In genomic region chr9:133619791-133620190, GRCh38 we compare ENCODE assay signal across 10 cellular contexts. TPM values are rescaled to one million over a fixed set of nuclear protein-coding genes. Genes with fewer than 3 reads are reported as not detected.
DNase-seq lines count a peak whose midpoint lies in the region; ATAC-seq lines count a peak whose summit lies in the region.
"Had no signal": no experiment of that assay in that cellular context is flagged by ENCODE, and none has a peak within 500 bp of the region (broad histone marks: within the 10 kb centered on the region; RNA-seq: fewer than 3 reads in every experiment).

No MANE protein-coding gene starts in this region.

- no peak overlapping the region for H3K4me3 ChIP-seq in mesenchymal stem cell (ENCODE audit: insufficient read depth in 1 of 2, low read depth in 1 of 2, low read length in 2 of 2)
- H3K4me3 ChIP-seq: A549 had no signal

- no peak overlapping the region for H3K18ac ChIP-seq in mesenchymal stem cell (ENCODE audit: low read depth in 1 of 2, low read length in 2 of 2)

- no peak overlapping the region for H3K27ac ChIP-seq in mesenchymal stem cell (ENCODE audit: low read length, poor library complexity, severe bottlenecking)
- H3K27ac ChIP-seq: A549 had no signal

- no peak overlapping the region for H2AK5ac ChIP-seq in mesenchymal stem cell (ENCODE audit: low read length, severe bottlenecking)

- H3K4me2 ChIP-seq in mesenchymal stem cell (ENCODE audit: low read length, poor library complexity, severe bottlenecking) = no peak overlapping the region
- H3K4me2 ChIP-seq: A549 had no signal

- H2BK5ac ChIP-seq in mesenchymal stem cell (ENCODE audit: low read depth, low read length, poor library complexity, severe bottlenecking) = no peak overlapping the region

- ATAC-seq in stimulated activated naive CD8-positive, alpha-beta T cell treated with anti-CD3 and anti-CD28 coated beads, Interleukin-15, Interleukin-2, amounts not matched to agents 100 U/mL and 50 U/mL, for 24 hours = peak; percentile 65
- ATAC-seq in GM21528 (IDR thresholded peaks at IDR 0.05; ENCODE audit: low FRiP score, unreplicated experiment) (no peak), GM19023 (IDR thresholded peaks at IDR 0.05; ENCODE audit: unreplicated experiment) (no peak), left cardiac atrium (no peak)
- ATAC-seq: A549 had no signal

- no peaks in the 10 kb centered on the region for H3K79me1 ChIP-seq in mesenchymal stem cell (replicated peaks; ENCODE audit: low read length, poor library complexity, severe bottlenecking)

- H3K23ac ChIP-seq in mesenchymal stem cell (ENCODE audit: low read length in 2 of 2) = no peak overlapping the region

- peaks cover under 1% of the 10 kb centered on the region for H3K9me3 ChIP-seq in mesenchymal stem cell (ENCODE audit: control insufficient read depth, low read length)

- H3K36me3 ChIP-seq in mesenchymal stem cell (ENCODE audit: control insufficient read depth in 1 of 2, insufficient read depth in 2 of 2, low read depth in 1 of 2, low read length in 2 of 2) = no peaks in the 10 kb centered on the region

- H2BK15ac ChIP-seq in mesenchymal stem cell (ENCODE audit: low read depth, poor library complexity, severe bottlenecking) = no peak overlapping the region

- no peak overlapping the region for H2BK120ac ChIP-seq in mesenchymal stem cell (ENCODE audit: low read depth, low read length)

- no peak overlapping the region for H3K4ac ChIP-seq in mesenchymal stem cell (ENCODE audit: low read depth in 1 of 2, low read length in 2 of 2)

- H3K4me1 ChIP-seq in mesenchymal stem cell (ENCODE audit: control insufficient read depth, insufficient read depth, low read depth, low read length) = no peaks in the 10 kb centered on the region
- H3K4me1 ChIP-seq: A549 had no signal

- no peak overlapping the region for H3K9ac ChIP-seq in mesenchymal stem cell (ENCODE audit: low read length)

- no peak overlapping the region for H2AFZ ChIP-seq in mesenchymal stem cell (ENCODE audit: low read depth, low read length)

- intact Hi-C loops in left cardiac atrium (cut with DNase I) = no loop called here

- DNase-seq in NK-92 treated with Interleukin-12 subunit alpha and Interleukin-12 subunit beta, amount 100 ng/mL, for 24 hours (lab: John Stamatoyannopoulos, UW) = peak; percentile 34
- DNase-seq in NK-92 (lab: John Stamatoyannopoulos, UW; ENCODE audit: unreplicated experiment) = no peak
- peak; percentile 25 to 30 for DNase-seq in activated CD8-positive, alpha-beta memory T cell treated with anti-CD3 and anti-CD28 coated beads for 4 hours (ENCODE audit: low read depth in 2 of 2)
- peak; percentile 18 for DNase-seq in mesenchymal stem cell
- DNase-seq in stimulated activated naive CD8-positive, alpha-beta T cell treated with anti-CD3 and anti-CD28 coated beads, Interleukin-15, Interleukin-2, amounts not matched to agents 100 U/mL and 50 U/mL, for 24 hours = peak; percentile 56
- no peak for DNase-seq in left cardiac atrium

- H3K27me3 ChIP-seq in mesenchymal stem cell (ENCODE audit: control insufficient read depth in 1 of 2, insufficient read depth in 1 of 2, low read length in 2 of 2) = peaks cover 43 to 88% of the 10 kb centered on the region in 2 experiments

- no peak overlapping the region for H2BK12ac ChIP-seq in mesenchymal stem cell (ENCODE audit: low read length in 2 of 2)

- no peak overlapping the region for H4K8ac ChIP-seq in mesenchymal stem cell (ENCODE audit: low read length)

- H3K14ac ChIP-seq in mesenchymal stem cell (ENCODE audit: low read length in 2 of 2) = no peak overlapping the region

- 28% methylated on average over 8 of the region's 8 CpGs for WGBS in mesenchymal stem cell

- H4K91ac ChIP-seq in mesenchymal stem cell (ENCODE audit: low read length) = no peak overlapping the region

RNA-seq across cellular contexts. Expression of gene FAM163B, which starts 10.6 kb away (rescaled TPM):
- 0.07 TPM for polyA plus RNA-seq in mesenchymal stem cell (2013, experiment 1 of 2)
- polyA plus RNA-seq in mesenchymal stem cell (2013, experiment 2 of 2) = 0.10 TPM
- under 1 TPM in 1 of 2 donors, not detected in 1; 0.37 TPM for total RNA-seq in left cardiac atrium
- total RNA-seq: M059J had no signal
- polyA plus RNA-seq: A549 had no signal

RNA-seq across cellular contexts. Expression of gene DBH, which starts 16.4 kb away (rescaled TPM):
- polyA plus RNA-seq in mesenchymal stem cell (2013, experiment 1 of 2) = not detected
- not detected for polyA plus RNA-seq in mesenchymal stem cell (2013, experiment 2 of 2)
- total RNA-seq in left cardiac atrium = not detected
- total RNA-seq: M059J had no signal
- polyA plus RNA-seq: A549 had no signal

Comparison
In these comparisons a context has a peak if more than half of its experiments do, and no peak if none do; other contexts are left out.
1. DNase-seq: peak in NK-92 treated with Interleukin-12 subunit alpha and Interleukin-12 subunit beta, amount 100 ng/mL, for 24 hours (single experiment), activated CD8-positive, alpha-beta memory T cell treated with anti-CD3 and anti-CD28 coated beads for 4 hours (2 of 2), mesenchymal stem cell (single experiment) and stimulated activated naive CD8-positive, alpha-beta T cell treated with anti-CD3 and anti-CD28 coated beads, Interleukin-15, Interleukin-2, amounts not matched to agents 100 U/mL and 50 U/mL, for 24 hours (single experiment); none in NK-92 (single experiment) and left cardiac atrium (single experiment).